ENCODE assay signal across 17 cellular contexts in the genomic region with DNA sequence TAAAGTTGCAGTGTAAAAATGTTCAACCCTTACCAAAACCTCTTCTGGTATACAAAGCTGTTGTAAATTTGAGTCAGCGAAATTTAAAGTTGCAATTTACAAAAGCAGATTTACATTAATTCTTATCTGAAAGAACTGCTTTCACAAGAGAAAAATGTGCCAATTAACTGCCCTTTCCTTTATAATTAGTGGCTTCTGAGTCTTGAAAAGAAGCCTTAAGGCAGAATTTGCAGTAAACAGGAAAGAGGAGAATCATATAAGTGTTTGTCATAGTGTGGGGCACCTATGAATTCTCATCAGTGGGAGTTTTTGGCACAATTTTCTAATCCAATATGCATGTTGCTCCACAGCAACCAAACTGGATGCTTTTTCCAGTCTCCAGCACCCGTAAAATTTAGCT.
DNase-seq lines count a peak whose midpoint lies in the region; ATAC-seq and TF ChIP-seq lines count a peak whose summit lies in the region.
"Had no signal": no experiment of that assay in that cellular context is flagged by ENCODE, and none has a peak within 500 bp of the region (broad histone marks: within the 10 kb centered on the region; RNA-seq: fewer than 3 reads in every experiment).

No MANE protein-coding gene starts in this region.

- no peaks in the 10 kb centered on the region for H3K9me3 ChIP-seq in GM23248 (ENCODE audit: low read depth)
- no peaks in the 10 kb centered on the region; the same call in 1 of the 2 replicates for H3K9me3 ChIP-seq in SK-N-MC (ENCODE audit: low read depth, low read length)
- H3K9me3 ChIP-seq in vagina = no peaks in the 10 kb centered on the region
- H3K9me3 ChIP-seq: A549 had no signal

- no peak for ATAC-seq in HG03280 (IDR thresholded peaks at IDR 0.05; ENCODE audit: unreplicated experiment)
- ATAC-seq: A549 had no signal

- H4K20me1 ChIP-seq in GM23248 (ENCODE audit: insufficient read depth) = no peaks in the 10 kb centered on the region

- H3K79me2 ChIP-seq in GM23248 (ENCODE audit: insufficient read depth) = no peaks in the 10 kb centered on the region

- H3K9me2 ChIP-seq in GM23248 (ENCODE audit: insufficient read depth) = no peaks in the 10 kb centered on the region

- no peak overlapping the region for H3K9ac ChIP-seq in GM23248
- H3K9ac ChIP-seq in SK-N-MC (ENCODE audit: insufficient read length) = no peak overlapping the region

- H3K27ac ChIP-seq in GM23248 = no peak overlapping the region
- H3K27ac ChIP-seq in SK-N-MC = peak overlapping the region; percentile 88
- H3K27ac ChIP-seq in vagina = no peak overlapping the region
- H3K27ac ChIP-seq: A549 had no signal

- H3K36me3 ChIP-seq in GM23248 (ENCODE audit: low read depth) = no peaks in the 10 kb centered on the region
- no peaks in the 10 kb centered on the region for H3K36me3 ChIP-seq in SK-N-MC (ENCODE audit: insufficient read depth, low read length)
- no peaks in the 10 kb centered on the region for H3K36me3 ChIP-seq in vagina

- peaks cover 4% of the 10 kb centered on the region for H3K4me1 ChIP-seq in GM23248 (ENCODE audit: insufficient read depth)
- H3K4me1 ChIP-seq in vagina = no peaks in the 10 kb centered on the region
- H3K4me1 ChIP-seq: A549 had no signal

- no peak for TF ChIP-seq POLR2A in vagina (IDR thresholded peaks at IDR 0.05)

- no peak overlapping the region for H2AFZ ChIP-seq in GM23248

- TF ChIP-seq CTCF in retinal pigment epithelial cell (conservative IDR thresholded peaks at IDR 0.05; ENCODE audit: low read depth, low read length) (no peak), vagina (IDR thresholded peaks at IDR 0.05) (no peak)

- no peaks in the 10 kb centered on the region for H3F3A ChIP-seq in GM23248 (ENCODE audit: insufficient read depth)

- 55 to 71% methylated on average over 2 of the region's 2 CpGs for WGBS in GM23248 (ENCODE audit: low coverage in 1 of 2, low lambda C conversion rate in 2 of 2, missing lambda C conversion rate in 2 of 2), 2 experiments

- H3K27me3 ChIP-seq in GM23248 (replicated peaks; ENCODE audit: insufficient read depth) (no peaks in the 10 kb centered on the region), vagina (no peaks in the 10 kb centered on the region)

- H3K4me3 ChIP-seq in GM23248 = no peak overlapping the region
- H3K4me3 ChIP-seq in SK-N-MC = peak overlapping the region; percentile 57
- H3K4me3 ChIP-seq in retinal pigment epithelial cell (ENCODE audit: low read length) = peak overlapping the region; percentile 2
- no peak overlapping the region for H3K4me3 ChIP-seq in vagina
- H3K4me3 ChIP-seq: A549 had no signal

- peak; percentile 9 for DNase-seq in GM23248
- peak; percentile 94 for DNase-seq in SK-N-MC (ENCODE audit: low read depth, low spot score)
- peak; percentile 25 for DNase-seq in retinal pigment epithelial cell (ENCODE audit: low read depth)
- DNase-seq in vagina (ENCODE audit: extremely low spot score in 2 of 2) = no peak
- DNase-seq in activated T-cell treated with anti-CD3 and anti-CD28 coated beads for 4 hours = no peak
- DNase-seq: 8988T; C1 segment of cervical spinal cord; Calu3; CD4-positive, alpha-beta memory T cell; COR-L47; DMS53; DMS79 treated with DMSO at 0.1 percent for 48 hours; GF-D8; H7; HCEC 1CT had no signal

- no peak overlapping the region for H3K4me2 ChIP-seq in GM23248 (ENCODE audit: unreplicated experiment)
- H3K4me2 ChIP-seq: A549 had no signal

- intact Hi-C loops in vagina (cut with DNase I) = no loop called here

- in situ Hi-C loops in GM23248 (cut with MboI) = no loop called here

Comparison
In these comparisons a context has a peak if more than half of its experiments do, and no peak if none do; other contexts are left out.
1. DNase-seq: peak in GM23248 (single experiment), SK-N-MC (single experiment) and retinal pigment epithelial cell (single experiment); none in vagina (0 of 2) and activated T-cell treated with anti-CD3 and anti-CD28 coated beads for 4 hours (single experiment).
2. H3K4me3 ChIP-seq: peak in SK-N-MC (single experiment) and retinal pigment epithelial cell (single experiment); none in GM23248 (single experiment) and vagina (0 of 2).